Comparison of ENCODE assay signal across 10 cellular contexts in the genomic region with DNA sequence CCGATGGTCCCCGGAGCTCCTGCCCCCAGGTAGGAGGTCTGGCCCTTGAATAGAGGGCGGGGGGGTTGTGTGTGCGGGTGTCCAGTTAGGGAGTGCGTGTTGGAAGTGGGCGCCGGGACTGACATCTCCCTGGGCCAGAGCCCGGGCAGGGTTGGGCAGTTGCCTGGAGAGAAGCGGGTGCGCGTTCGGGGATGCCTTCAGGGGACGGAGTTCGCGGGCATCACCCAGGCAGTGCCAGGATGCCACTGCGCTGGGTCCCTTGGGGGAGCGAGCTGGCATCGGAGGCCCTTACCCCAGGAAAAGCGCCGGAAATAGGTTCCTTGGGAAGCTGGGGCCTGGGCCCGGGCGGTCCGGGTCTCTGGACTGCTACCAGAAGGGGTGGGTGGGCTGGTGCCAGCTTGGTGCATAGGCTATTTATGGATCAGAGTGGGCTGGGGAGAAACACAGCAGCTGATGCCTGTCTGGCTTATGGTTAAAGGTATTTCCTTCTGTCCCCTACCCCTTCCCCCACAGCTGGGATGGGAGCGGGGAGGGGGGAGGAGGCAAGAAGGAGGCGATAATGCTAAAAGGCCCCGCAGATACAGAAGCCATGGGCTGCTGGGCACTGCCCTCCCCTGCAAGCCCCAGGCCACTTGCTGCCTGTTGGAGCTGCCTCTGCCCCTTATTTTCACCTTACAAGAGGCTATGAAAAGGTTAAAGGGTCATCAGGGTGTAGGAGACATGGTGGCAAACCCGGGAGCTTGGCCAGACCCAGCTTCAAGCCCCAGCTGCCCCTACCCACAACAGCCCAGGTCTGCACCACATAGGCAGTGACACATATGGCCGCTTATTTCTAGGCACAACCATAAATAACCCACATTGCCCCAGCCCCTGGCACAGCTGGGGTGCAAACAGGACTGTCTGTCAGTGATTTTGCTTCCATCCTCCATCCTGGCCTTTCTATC. TPM values are rescaled to one million over a fixed set of nuclear protein-coding genes. Genes with fewer than 3 reads are reported as not detected.
A peak's percentile ranks its signal among the peaks of the same experiment; 100 is the strongest.
DNase-seq lines count a peak whose midpoint lies in the region; ATAC-seq, FAIRE-seq and TF ChIP-seq lines count a peak whose summit lies in the region.
"Had no signal": no experiment of that assay in that cellular context is flagged by ENCODE, and none has a peak within 500 bp of the region (broad histone marks: within the 10 kb centered on the region; RNA-seq: fewer than 3 reads in every experiment).

No MANE protein-coding gene starts in this region.

- H3K9me3 Mint-ChIP-seq in naive B cell = no peaks in the 10 kb centered on the region
- H3K9me3 Mint-ChIP-seq: activated CD4-positive, alpha-beta memory T cell treated with anti-CD3 and anti-CD28 coated beads for 36 hours had no signal

- H3K9me3 ChIP-seq in HepG2 (ENCODE audit: low read length) (no peaks in the 10 kb centered on the region), right lobe of liver (no peaks in the 10 kb centered on the region), vagina (no peaks in the 10 kb centered on the region)

- H3K4me1 ChIP-seq in HepG2 (ENCODE audit: insufficient read depth, low read length) = peaks cover 18% of the 10 kb centered on the region
- H3K4me1 ChIP-seq in right lobe of liver = peaks cover 0 to 5% (median 0%) of the 10 kb centered on the region in 4 donors
- peaks cover 13% of the 10 kb centered on the region for H3K4me1 ChIP-seq in vagina

- H3K4me1 Mint-ChIP-seq in naive B cell = peaks cover 23 to 33% (median 28%) of the 10 kb centered on the region in 3 donors

- in situ Hi-C loops in HepG2 (cut with HindIII; ENCODE audit: extremely low pct_ligation_motif_present, low pct_unique_long_range_greater_than_20kb) = loop anchor here (10.0 kb wide), 1 partner anchor 138 kb away; no protein-coding TSS in a partner anchor

- no peak for ATAC-seq in HepG2
- ATAC-seq in right lobe of liver = no peak
- no peak for ATAC-seq in naive B cell (ENCODE audit: low read depth in 2 of 2)

- H3K4me3 ChIP-seq in HepG2 (replicated peaks in 1 of 3; ENCODE audit: insufficient read depth in 1 of 3, low read depth in 2 of 3, low read length in 3 of 3) = peak overlapping the region in 1 of 3 experiments; percentile 44; a peak in 1 of 6 replicates
- no peak overlapping the region for H3K4me3 ChIP-seq in right lobe of liver
- peak overlapping the region; percentile 15 to 37 for H3K4me3 ChIP-seq in vagina

- no peak for DNase-seq in HepG2 (ENCODE audit: low spot score)
- DNase-seq in right lobe of liver = no peak
- DNase-seq in cerebellum (ENCODE audit: low spot score) = peak; percentile 40
- DNase-seq in naive B cell = no peak
- DNase-seq in vagina (ENCODE audit: extremely low spot score in 2 of 2) = no peak
- DNase-seq in cerebellar nuclear complex (lab: John Stamatoyannopoulos, UW) = no peak
- DNase-seq in activated effector memory CD4-positive, alpha-beta T cell treated with anti-CD3 and anti-CD28 coated beads, Interleukin-2, amount 50 U/mL, for 16 hours = no peak
- DNase-seq in iPS-NIHi7 (ENCODE audit: extremely low spot score) = no peak
- DNase-seq: midbrain had no signal

- TF ChIP-seq RAD21 in HepG2 (CRISPR knock-in tag; IDR thresholded peaks at IDR 0.05) = no peak

- no peak overlapping the region for H2AFZ ChIP-seq in HepG2 (ENCODE audit: low read length)

- no peak for TF ChIP-seq CTCF in HepG2 (CRISPR knock-in tag; IDR thresholded peaks at IDR 0.05)
- TF ChIP-seq CTCF in right lobe of liver (IDR thresholded peaks at IDR 0.05) = no peak
- no peak for TF ChIP-seq CTCF in vagina (IDR thresholded peaks at IDR 0.05)

- peaks cover 2% of the 10 kb centered on the region; the same call in 1 of the 2 replicates for H4K20me1 ChIP-seq in HepG2 (ENCODE audit: insufficient read depth, low read length)

- intact Hi-C loops in HepG2 (cut with micrococcal nuclease; ENCODE audit: unreplicated experiment) (no loop called here), right lobe of liver (cut with DNase I) (loop anchor here in 1 of 2 donors (10.0 kb wide), 2 partner anchors 58 to 148 kb away; no protein-coding TSS in a partner anchor), vagina (cut with DNase I) (no loop called here)

- H3K4me3 Mint-ChIP-seq in naive B cell = peak overlapping the region in 7 of 8 donors; percentile 62 to 85 (median 68)

- peaks cover 13 to 46% (median 33%) of the 10 kb centered on the region in 3 donors for H3K27me3 Mint-ChIP-seq in naive B cell

- 69% methylated on average over 13 of the region's 28 CpGs for WGBS in HepG2 (ENCODE audit: low lambda C conversion rate)
- 0% methylated on average over 1 of the region's 28 CpGs for WGBS in right lobe of liver (ENCODE audit: insufficient coverage, low coverage, low lambda C conversion rate, missing lambda C conversion rate)

- FAIRE-seq in HepG2 (lab: Jason Lieb, UNC) = no peak

- H3K27ac ChIP-seq in HepG2 (ENCODE audit: extremely low read length, insufficient read depth, low read length) (no peak overlapping the region), right lobe of liver (no peak overlapping the region), vagina (no peak overlapping the region)

- no peaks in the 10 kb centered on the region for H3K36me3 Mint-ChIP-seq in naive B cell
- H3K36me3 Mint-ChIP-seq: activated CD4-positive, alpha-beta memory T cell treated with anti-CD3 and anti-CD28 coated beads for 36 hours had no signal

- no TSS peak for BruUV-seq in HepG2 (replicated peaks; lab: Mats Ljungman, UMichigan)

- TF ChIP-seq EP300 in HepG2 (IDR thresholded peaks at IDR 0.05; ENCODE audit: low read depth in 2 of 2, low read length in 2 of 2) = no peak
- TF ChIP-seq EP300 in HepG2 (CRISPR knock-in tag; IDR thresholded peaks at IDR 0.05; ENCODE audit: borderline replicate concordance) = no peak

- H3K27me3 ChIP-seq in HepG2 (ENCODE audit: control insufficient read depth in 1 of 2, insufficient read depth in 2 of 2, low read length in 2 of 2) (peaks cover 13 to 41% of the 10 kb centered on the region in 2 experiments; a peak in 4 of 5 replicates), right lobe of liver (peaks cover 0 to 7% of the 10 kb centered on the region in 2 donors), vagina (no peaks in the 10 kb centered on the region)

- H3K9ac ChIP-seq in HepG2 (ENCODE audit: insufficient read depth, low read depth, low read length) = no peak overlapping the region

- H3K36me3 ChIP-seq in HepG2 (replicated peaks in 1 of 2; ENCODE audit: control insufficient read depth in 1 of 2, insufficient read depth in 2 of 2, low read length in 2 of 2) = no peaks in the 10 kb centered on the region
- no peaks in the 10 kb centered on the region for H3K36me3 ChIP-seq in right lobe of liver
- no peaks in the 10 kb centered on the region for H3K36me3 ChIP-seq in vagina

- peak overlapping the region in 1 of 6 donors; percentile 15 for H3K27ac Mint-ChIP-seq in naive B cell
- H3K27ac Mint-ChIP-seq: activated CD4-positive, alpha-beta memory T cell treated with anti-CD3 and anti-CD28 coated beads for 36 hours had no signal

- no peak for TF ChIP-seq POLR2A in HepG2 (IDR thresholded peaks at IDR 0.05; ENCODE audit: insufficient read depth in 1 of 2, low read depth in 2 of 2, low read length in 2 of 2)
- no peak for TF ChIP-seq POLR2A in right lobe of liver (IDR thresholded peaks at IDR 0.05)
- no peak for TF ChIP-seq POLR2A in vagina (IDR thresholded peaks at IDR 0.05)

- peak overlapping the region; percentile 54; the same call in 1 of the 2 replicates for H3K4me2 ChIP-seq in HepG2 (ENCODE audit: low read depth, low read length)

- CTCF ChIA-PET in HepG2 (lab: Yijun Ruan, JAX; ENCODE audit: low intra/inter-chr PET ratio, low total read pairs) = no interaction called here

- no peaks in the 10 kb centered on the region for H3K79me2 ChIP-seq in HepG2 (ENCODE audit: insufficient read depth, low read length)

- POLR2A ChIA-PET in HepG2 (lab: Yijun Ruan, JAX) = no interaction called here

RNA-seq across cellular contexts. Expression of a gene that starts 0.6 kb away (rescaled TPM):
- total RNA-seq in HepG2 (2016; rRNA removed; fragmentation: Illumina TruSeq; extraction: Trizol) = not detected in 2 replicates
- not detected in 2 replicates for total RNA-seq in HepG2 (2016; cell fraction: cytosol; rRNA removed; fragmentation: Illumina TruSeq; extraction: Trizol; ENCODE audit: low read depth)
- not detected in 2 replicates for total RNA-seq in HepG2 (2016; cell fraction: insoluble cytoplasmic fraction; rRNA removed; fragmentation: Illumina TruSeq; extraction: Trizol)
- not detected in 2 replicates for total RNA-seq in HepG2 (2016; cell fraction: membrane; rRNA removed; fragmentation: Illumina TruSeq; extraction: Trizol)
- total RNA-seq in HepG2 (2016; cell fraction: nucleus; rRNA removed; fragmentation: Illumina TruSeq; extraction: Trizol) = not detected in 2 replicates
- polyA plus RNA-seq in HepG2 (2011; rRNA removed) = not detected in 2 replicates
- 0.01 TPM in 1 of 2 replicates, not detected in the other for polyA plus RNA-seq in HepG2 (2011; cell fraction: cytosol; rRNA removed)
- polyA plus RNA-seq in HepG2 (2011; cell fraction: nucleus; rRNA removed) = not detected in 2 replicates
- not detected in 2 replicates for polyA plus RNA-seq in HepG2 (2012)
- not detected in 2 replicates for polyA plus RNA-seq in HepG2 (2016; cell fraction: cytosol; fragmentation: Illumina TruSeq; extraction: Trizol; ENCODE audit: low read depth)
- polyA plus RNA-seq in HepG2 (2016; cell fraction: insoluble cytoplasmic fraction; fragmentation: Illumina TruSeq; extraction: Trizol; ENCODE audit: low read depth) = not detected in 2 replicates
- polyA plus RNA-seq in HepG2 (2016; cell fraction: membrane; fragmentation: Illumina TruSeq; extraction: Trizol; ENCODE audit: low read depth) = not detected in 2 replicates
- not detected in 2 replicates for polyA plus RNA-seq in HepG2 (2016; cell fraction: nucleus; fragmentation: Illumina TruSeq; extraction: Trizol; ENCODE audit: insufficient read depth, low read depth)
- polyA minus RNA-seq in HepG2 (2011; rRNA and poly(A)+ RNA removed; ENCODE audit: low replicate concordance) = 0.04 and 0.05 TPM in 2 replicates
- not detected in 2 replicates for polyA minus RNA-seq in HepG2 (2011; cell fraction: cytosol; rRNA and poly(A)+ RNA removed)
- not detected in 2 replicates for polyA minus RNA-seq in HepG2 (2011; cell fraction: nucleus; rRNA and poly(A)+ RNA removed)
- under 1 TPM in 5 of 6 experiments, not detected in 1; 0.05 to 0.37 (median 0.22) TPM for total RNA-seq in right lobe of liver
- 4.3 TPM for total RNA-seq in cerebellum
- not detected for polyA plus RNA-seq in naive B cell (ENCODE audit: low read depth in 6 of 6)
- 0.74 TPM for total RNA-seq in vagina

RNA-seq across cellular contexts. Expression of a gene that starts 40.6 kb away (rescaled TPM):
- total RNA-seq in HepG2 (2016; rRNA removed; fragmentation: Illumina TruSeq; extraction: Trizol) (2,909 and 3,503 TPM in 2 replicates), right lobe of liver (100 to 1,000 TPM; 355 to 727 (median 398) TPM), cerebellum (716 TPM), vagina (2,671 TPM)
- total RNA-seq in HepG2 (2016; cell fraction: cytosol; rRNA removed; fragmentation: Illumina TruSeq; extraction: Trizol; ENCODE audit: low read depth) = 5,102 and 5,632 TPM in 2 replicates
- total RNA-seq in HepG2 (2016; cell fraction: insoluble cytoplasmic fraction; rRNA removed; fragmentation: Illumina TruSeq; extraction: Trizol) = 3,081 and 3,638 TPM in 2 replicates
- total RNA-seq in HepG2 (2016; cell fraction: membrane; rRNA removed; fragmentation: Illumina TruSeq; extraction: Trizol) = 7,429 and 7,480 TPM in 2 replicates
- total RNA-seq in HepG2 (2016; cell fraction: nucleus; rRNA removed; fragmentation: Illumina TruSeq; extraction: Trizol) = 967 and 1,028 TPM in 2 replicates
- polyA plus RNA-seq in HepG2 (2011; rRNA removed) (4,295 and 4,648 TPM in 2 replicates), naive B cell (ENCODE audit: low read depth in 6 of 6) (1,000 to 10,000 TPM; 1,403 to 2,423 (median 1,715) TPM)
- polyA plus RNA-seq in HepG2 (2011; cell fraction: cytosol; rRNA removed) = 9,439 and 9,926 TPM in 2 replicates
- polyA plus RNA-seq in HepG2 (2011; cell fraction: nucleus; rRNA removed) = 1,658 and 1,840 TPM in 2 replicates
- polyA plus RNA-seq in HepG2 (2012) = 3,418 and 4,251 TPM in 2 replicates
- 5,367 and 5,814 TPM in 2 replicates for polyA plus RNA-seq in HepG2 (2016; cell fraction: cytosol; fragmentation: Illumina TruSeq; extraction: Trizol; ENCODE audit: low read depth)
- 2,908 and 3,264 TPM in 2 replicates for polyA plus RNA-seq in HepG2 (2016; cell fraction: insoluble cytoplasmic fraction; fragmentation: Illumina TruSeq; extraction: Trizol; ENCODE audit: low read depth)
- polyA plus RNA-seq in HepG2 (2016; cell fraction: membrane; fragmentation: Illumina TruSeq; extraction: Trizol; ENCODE audit: low read depth) = 6,085 and 6,204 TPM in 2 replicates
- polyA plus RNA-seq in HepG2 (2016; cell fraction: nucleus; fragmentation: Illumina TruSeq; extraction: Trizol; ENCODE audit: insufficient read depth, low read depth) = 1,494 and 1,555 TPM in 2 replicates
- polyA minus RNA-seq in HepG2 (2011; rRNA and poly(A)+ RNA removed; ENCODE audit: low replicate concordance) = 2,566 and 3,572 TPM in 2 replicates
- 602 and 661 TPM in 2 replicates for polyA minus RNA-seq in HepG2 (2011; cell fraction: cytosol; rRNA and poly(A)+ RNA removed)
- polyA minus RNA-seq in HepG2 (2011; cell fraction: nucleus; rRNA and poly(A)+ RNA removed) = 173 and 248 TPM in 2 replicates

Comparison
In these comparisons a context has a peak if more than half of its experiments do, and no peak if none do; other contexts are left out.
1. H3K4me3 ChIP-seq: peak in vagina (2 of 2); none in right lobe of liver (0 of 3).